ENCODE assay signal across 2 cellular contexts in genomic region chr9:121204121-121204520, GRCh38.
TF ChIP-seq lines count a peak whose summit lies in the region.

No MANE protein-coding gene starts in this region.

TF ChIP-seq in HEK293, 187 proteins besides CTCF, POLR2A, EP300 and RAD21:
- TF ChIP-seq ZNF664 (tag by site-specific recombination; IDR thresholded peaks at IDR 0.05): 0 out of 2 replicates have a peak, but pooled peaks have one; percentile 9
- TF ChIP-seq GLI4 (tag by site-specific recombination; IDR thresholded peaks at IDR 0.05): no peak
- no peak for TF ChIP-seq ZNF514 (tag by site-specific recombination; IDR thresholded peaks at IDR 0.05)
- TF ChIP-seq, protein P1, sequence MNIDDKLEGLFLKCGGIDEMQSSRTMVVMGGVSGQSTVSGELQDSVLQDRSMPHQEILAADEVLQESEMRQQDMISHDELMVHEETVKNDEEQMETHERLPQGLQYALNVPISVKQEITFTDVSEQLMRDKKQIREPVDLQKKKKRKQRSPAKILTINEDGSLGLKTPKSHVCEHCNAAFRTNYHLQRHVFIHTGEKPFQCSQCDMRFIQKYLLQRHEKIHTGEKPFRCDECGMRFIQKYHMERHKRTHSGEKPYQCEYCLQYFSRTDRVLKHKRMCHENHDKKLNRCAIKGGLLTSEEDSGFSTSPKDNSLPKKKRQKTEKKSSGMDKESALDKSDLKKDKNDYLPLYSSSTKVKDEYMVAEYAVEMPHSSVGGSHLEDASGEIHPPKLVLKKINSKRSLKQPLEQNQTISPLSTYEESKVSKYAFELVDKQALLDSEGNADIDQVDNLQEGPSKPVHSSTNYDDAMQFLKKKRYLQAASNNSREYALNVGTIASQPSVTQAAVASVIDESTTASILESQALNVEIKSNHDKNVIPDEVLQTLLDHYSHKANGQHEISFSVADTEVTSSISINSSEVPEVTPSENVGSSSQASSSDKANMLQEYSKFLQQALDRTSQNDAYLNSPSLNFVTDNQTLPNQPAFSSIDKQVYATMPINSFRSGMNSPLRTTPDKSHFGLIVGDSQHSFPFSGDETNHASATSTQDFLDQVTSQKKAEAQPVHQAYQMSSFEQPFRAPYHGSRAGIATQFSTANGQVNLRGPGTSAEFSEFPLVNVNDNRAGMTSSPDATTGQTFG (tag by site-specific recombination; IDR thresholded peaks at IDR 0.05; ENCODE audit: borderline replicate concordance): no peak
- TF ChIP-seq RBAK (tag by site-specific recombination; IDR thresholded peaks at IDR 0.05): no peak

TF ChIP-seq in H1, 55 proteins besides CTCF, POLR2A, EP300 and RAD21:
- TF ChIP-seq CEBPB (IDR thresholded peaks at IDR 0.05; ENCODE audit: low read depth, low read length): 0 out of 2 replicates have a peak, but pooled peaks have one; percentile 23
- no peak for TF ChIP-seq POLR2AphosphoS5 (IDR thresholded peaks at IDR 0.05; ENCODE audit: low read depth, low read length)
